24 cellular contexts compared by ENCODE assay signal in the genomic region with DNA sequence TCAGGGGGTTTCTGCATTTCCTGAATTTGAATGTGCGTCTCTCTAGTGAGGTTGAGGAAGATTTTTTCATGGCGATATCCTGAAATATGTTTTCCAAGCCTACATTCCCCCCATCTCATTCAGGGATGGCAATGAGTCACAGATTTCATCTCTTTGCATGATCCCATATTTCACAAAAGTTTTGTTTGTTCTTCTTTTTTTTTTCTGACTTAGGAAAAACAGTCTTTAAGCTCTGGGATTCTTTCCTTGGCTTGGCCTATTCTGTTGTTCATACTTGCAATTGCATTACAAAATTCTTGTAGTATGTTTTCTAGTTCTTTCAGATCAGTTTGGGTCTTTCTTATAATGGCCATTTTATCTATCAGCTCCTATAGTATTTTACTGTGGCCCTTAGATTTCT.
"Had no signal": no experiment of that assay in that cellular context is flagged by ENCODE, and none has a peak within 500 bp of the region (broad histone marks: within the 10 kb centered on the region; RNA-seq: fewer than 3 reads in every experiment).

No MANE protein-coding gene starts in this region.

- H3K4me2 ChIP-seq: SK-N-SH had no signal

- H3K4me1 ChIP-seq: ascending aorta had no signal

- H3K27ac ChIP-seq: ascending aorta, SJSA1 had no signal

- H3K9me3 ChIP-seq: ascending aorta, SJSA1, SK-N-SH had no signal

- H3K4me3 ChIP-seq: ascending aorta, K562, SJSA1 had no signal

- H3K36me3 ChIP-seq: ascending aorta, SJSA1 had no signal

- H3K9ac ChIP-seq: SK-N-SH had no signal

- H3K9me2 ChIP-seq: SK-N-SH had no signal

- DNase-seq: activated CD4-positive, alpha-beta T cell treated with anti-CD3 and anti-CD28 coated beads, Interleukin-2, amount 10 ng/mL, durations not matched to agents 24 days and 14 days; activated CD4-positive, alpha-beta T cell treated with anti-CD3 and anti-CD28 coated beads, Interleukin-2, amount 50 U/mL, for 4 hours; activated CD8-positive, alpha-beta T cell treated with anti-CD3 and anti-CD28 coated beads for 36 hours; activated effector memory CD4-positive, alpha-beta T cell treated with anti-CD3 and anti-CD28 coated beads, Interleukin-2, amount 50 U/mL, for 16 hours; activated naive CD4-positive, alpha-beta T cell; activated naive CD4-positive, alpha-beta T cell treated with anti-CD3 and anti-CD28 coated beads, Interleukin-2, amount 50 U/mL, for 16 hours; activated naive CD8-positive, alpha-beta T cell treated with anti-CD3 and anti-CD28 coated beads for 36 hours; activated T-cell treated with anti-CD3 and anti-CD28 coated beads, Interleukin-2, amount 50 U/mL, for 1 hour; activated T-cell treated with anti-CD3 and anti-CD28 coated beads, Interleukin-2, amount 50 U/mL, for 72 hours; amygdala; NCI-H1105; NCI-H1417 treated with DMSO at 0.1 percent for 48 hours; NCI-H1694; NCI-H1930; NCI-H2081 treated with DMSO at 0.1 percent for 48 hours; NCI-H226; NCI-H446 treated with DMSO at 0.1 percent for 48 hours; NCI-H524 treated with DMSO at 0.1 percent for 48 hours; OCI-M1; SHP77 treated with DMSO at 0.1 percent for 48 hours; SK-N-SH had no signal

- H3K27me3 ChIP-seq: ascending aorta, SJSA1 had no signal
